Comparison of ENCODE assay signal across 26 cellular contexts in the genomic region with DNA sequence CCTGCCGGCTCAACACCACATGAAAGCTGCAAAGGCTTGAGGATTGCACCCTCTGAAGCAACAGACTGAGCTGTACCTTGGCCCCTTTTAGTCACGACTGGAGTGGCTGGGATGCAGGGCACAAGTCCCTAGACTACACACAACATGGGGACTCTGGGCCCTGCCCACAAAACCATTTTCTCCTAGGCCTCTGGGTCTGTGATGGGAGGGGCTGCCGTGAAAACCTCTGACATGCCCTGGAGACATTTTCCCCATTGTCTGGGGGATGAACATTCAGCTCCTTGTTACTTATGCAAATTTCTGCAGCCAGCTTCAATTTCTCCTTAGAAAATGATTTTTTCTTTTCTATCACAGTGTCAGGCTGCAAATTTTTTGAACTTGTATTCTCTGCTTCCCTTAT.
"Had no signal": no experiment of that assay in that cellular context is flagged by ENCODE, and none has a peak within 500 bp of the region (broad histone marks: within the 10 kb centered on the region; RNA-seq: fewer than 3 reads in every experiment).

No MANE protein-coding gene starts in this region.

- H3K4me1 Mint-ChIP-seq: mesothelial cell of epicardium; naive B cell; neural crest cell; stimulated activated naive CD8-positive, alpha-beta T cell treated with anti-CD3 and anti-CD28 coated beads, Interleukin-15, amount 100 ng/mL, for 72 hours had no signal

- H3K4me3 Mint-ChIP-seq: effector memory CD8-positive, alpha-beta T cell; mesothelial cell of epicardium; naive B cell; natural killer cell treated with Interleukin-12 subunit alpha and Interleukin-12 subunit beta and Interleukin-15 and Interleukin-18, amount 100 ng/mL, for 72 hours; neural crest cell; stimulated activated naive CD8-positive, alpha-beta T cell treated with anti-CD3 and anti-CD28 coated beads, Interleukin-15, amount 100 ng/mL, for 72 hours had no signal

- H3K27me3 ChIP-seq: esophagus squamous epithelium, left lung, right lobe of liver, suprapubic skin, transverse colon, upper lobe of right lung, uterus had no signal

- FAIRE-seq: endometrium, small intestine had no signal

- ATAC-seq: effector memory CD8-positive, alpha-beta T cell; left cardiac atrium; left lung; mucosa of descending colon; natural killer cell treated with Interleukin-12 subunit alpha and Interleukin-12 subunit beta and Interleukin-15 and Interleukin-18, amount 100 ng/mL, for 72 hours; right lobe of liver; stimulated activated naive CD8-positive, alpha-beta T cell treated with anti-CD3 and anti-CD28 coated beads, Interleukin-15, amount 100 ng/mL, for 72 hours; upper lobe of right lung had no signal

- H3K4me3 ChIP-seq: esophagus squamous epithelium, left lung, mucosa of descending colon, right lobe of liver, suprapubic skin, transverse colon, upper lobe of right lung, uterus had no signal

- H3K9me3 ChIP-seq: esophagus squamous epithelium, right lobe of liver, suprapubic skin, upper lobe of right lung, uterus had no signal

- H3K27ac ChIP-seq: esophagus squamous epithelium, left lung, parathyroid adenoma, right lobe of liver, suprapubic skin, transverse colon, upper lobe of right lung, uterus had no signal

- H3K27ac Mint-ChIP-seq: effector memory CD8-positive, alpha-beta T cell; mesothelial cell of epicardium; naive B cell; natural killer cell treated with Interleukin-12 subunit alpha and Interleukin-12 subunit beta and Interleukin-15 and Interleukin-18, amount 100 ng/mL, for 72 hours; progenitor cell of endocrine pancreas; stimulated activated naive CD8-positive, alpha-beta T cell treated with anti-CD3 and anti-CD28 coated beads, Interleukin-15, amount 100 ng/mL, for 72 hours had no signal

- H3K36me3 ChIP-seq: esophagus squamous epithelium, left lung, right lobe of liver, suprapubic skin, transverse colon, upper lobe of right lung, uterus had no signal

- DNase-seq: cortex of kidney; effector memory CD8-positive, alpha-beta T cell; erythroblast; esophagus squamous epithelium; foreskin melanocyte; left cardiac atrium; left lung; mesenchymal stem cell; mucosa of descending colon; naive B cell; right lobe of liver; small intestine; stimulated activated CD4-positive, alpha-beta T cell treated with anti-CD3 and anti-CD28 coated beads, Interleukin-15, amount 100 ng/mL, for 24 hours; stimulated activated CD4-positive, alpha-beta T cell treated with anti-CD3 and anti-CD28 coated beads, Interleukin-2, amount 100 ng/mL, for 48 hours; stimulated activated naive CD4-positive, alpha-beta T cell; stimulated activated naive CD8-positive, alpha-beta T cell treated with anti-CD3 and anti-CD28 coated beads, Interleukin-15, amount 100 ng/mL, for 72 hours; transverse colon; upper lobe of right lung; uterus had no signal

- H3K36me3 Mint-ChIP-seq: mesothelial cell of epicardium; naive B cell; natural killer cell treated with Interleukin-12 subunit alpha and Interleukin-12 subunit beta and Interleukin-15 and Interleukin-18, amount 100 ng/mL, for 72 hours had no signal

- H3K27me3 Mint-ChIP-seq: effector memory CD8-positive, alpha-beta T cell; naive B cell; natural killer cell treated with Interleukin-12 subunit alpha and Interleukin-12 subunit beta and Interleukin-15 and Interleukin-18, amount 100 ng/mL, for 72 hours; progenitor cell of endocrine pancreas; stimulated activated naive CD8-positive, alpha-beta T cell treated with anti-CD3 and anti-CD28 coated beads, Interleukin-15, amount 100 ng/mL, for 72 hours had no signal

- H3K4me1 ChIP-seq: esophagus squamous epithelium, left lung, parathyroid adenoma, right lobe of liver, suprapubic skin, transverse colon, upper lobe of right lung, uterus had no signal
